Comparison of ENCODE assay signal across 1 cellular context in genomic region chr20:46118481-46119020, GRCh38.
TF ChIP-seq lines count a peak whose summit lies in the region.

No MANE protein-coding gene starts in this region.

TF ChIP-seq in IMR-90, 13 proteins besides CTCF, POLR2A, EP300 and RAD21 (continued from another document):
- TF ChIP-seq ELK1 (IDR thresholded peaks at IDR 0.05; ENCODE audit: borderline replicate concordance, low read depth, low read length): no peak
- no peak for TF ChIP-seq MAFK (IDR thresholded peaks at IDR 0.05; ENCODE audit: low read depth, low read length)
- TF ChIP-seq NFE2L2 (IDR thresholded peaks at IDR 0.05; ENCODE audit: low read depth, low read length): no peak
- no peak for TF ChIP-seq BHLHE40 (IDR thresholded peaks at IDR 0.05; ENCODE audit: low read depth, low read length)
- TF ChIP-seq CHD1 (IDR thresholded peaks at IDR 0.05; ENCODE audit: low read depth, low read length): no peak
- TF ChIP-seq CEBPB (IDR thresholded peaks at IDR 0.05; ENCODE audit: low read depth, low read length): no peak
- TF ChIP-seq RFX5 (IDR thresholded peaks at IDR 0.05; ENCODE audit: low read depth, low read length): no peak
- TF ChIP-seq RCOR1 (IDR thresholded peaks at IDR 0.05; ENCODE audit: insufficient replicate concordance, low read length): no peak
